ENCODE assay signal across 9 cellular contexts in genomic region chr5:54469655-54470054, GRCh38. TPM values are rescaled to one million over a fixed set of nuclear protein-coding genes. Genes with fewer than 3 reads are reported as not detected.
DNase-seq lines count a peak whose midpoint lies in the region; ATAC-seq and TF ChIP-seq lines count a peak whose summit lies in the region.
"Had no signal": no experiment of that assay in that cellular context is flagged by ENCODE, and none has a peak within 500 bp of the region (broad histone marks: within the 10 kb centered on the region; RNA-seq: fewer than 3 reads in every experiment).

No MANE protein-coding gene starts in this region.

- no peak overlapping the region for H2AFZ ChIP-seq in mammary epithelial cell (ENCODE audit: low read depth, low read length)

- H3K36me3 ChIP-seq in mammary epithelial cell (ENCODE audit: insufficient read depth, low read length) (no peaks in the 10 kb centered on the region), subcutaneous abdominal adipose tissue (ENCODE audit: control insufficient read depth in 5 of 5, insufficient read depth in 5 of 5, low read length in 5 of 5) (no peaks in the 10 kb centered on the region), colonic mucosa (no peaks in the 10 kb centered on the region), sigmoid colon (no peaks in the 10 kb centered on the region)

- H4K20me1 ChIP-seq in mammary epithelial cell (ENCODE audit: insufficient read depth, low read length), result no peaks in the 10 kb centered on the region

- no peak for TF ChIP-seq POLR2A in sigmoid colon (IDR thresholded peaks at IDR 0.05)

- in situ Hi-C loops in mammary epithelial cell (cut with MboI; ENCODE audit: low sequenced_read_pairs in 2 of 2), result no loop called here

- POLR2A ChIA-PET in MCF 10A (lab: Yijun Ruan, JAX), result interaction anchor here (0.7 to 1.4 kb wide), 2 partner anchors 12 to 1109 kb away, joined by 3 read pairs; no protein-coding TSS in a partner anchor

- intact Hi-C loops in MCF 10A (cut with micrococcal nuclease) (no loop called here), mammary epithelial cell (cut with micrococcal nuclease) (no loop called here), colonic mucosa (cut with DNase I) (no loop called here), sigmoid colon (cut with DNase I) (no loop called here)

- H3K27me3 ChIP-seq in mammary epithelial cell (ENCODE audit: insufficient read depth, low read length) (no peaks in the 10 kb centered on the region), subcutaneous abdominal adipose tissue (ENCODE audit: control insufficient read depth in 5 of 5, insufficient read depth in 4 of 5, low read length in 5 of 5) (no peaks in the 10 kb centered on the region), colonic mucosa (no peaks in the 10 kb centered on the region), sigmoid colon (no peaks in the 10 kb centered on the region)

- no peaks in the 10 kb centered on the region for H3K36me3 Mint-ChIP-seq in MCF 10A (ENCODE audit: insufficient read depth, unreplicated experiment)

- H3K79me2 ChIP-seq in mammary epithelial cell (ENCODE audit: insufficient read depth, low read length), result no peaks in the 10 kb centered on the region

- no peak for DNase-seq in MCF 10A (ENCODE audit: unreplicated experiment)
- DNase-seq in mammary epithelial cell, result no peak
- peak; percentile 30 for DNase-seq in dedifferentiated amniotic fluid mesenchymal stem cell (ENCODE audit: extremely low spot score)
- DNase-seq in colonic mucosa, result no peak
- DNase-seq in sigmoid colon, result no peak
- DNase-seq in middle frontal gyrus (ENCODE audit: extremely low spot score, low spot score), result no peak

- H3K27ac ChIP-seq in mammary epithelial cell (ENCODE audit: insufficient read depth, low read depth, low read length) (no peak overlapping the region), subcutaneous abdominal adipose tissue (ENCODE audit: low read depth, low read length) (peak overlapping the region; percentile 52), colonic mucosa (no peak overlapping the region), sigmoid colon (no peak overlapping the region)

- WGBS in mammary epithelial cell (ENCODE audit: low coverage, missing lambda C conversion rate), result 68% methylated on average over 3 of the region's 3 CpGs
- WGBS in sigmoid colon, 2 donors, result 33 to 40% methylated on average over 3 of the region's 3 CpGs

- dilution Hi-C loops in mammary epithelial cell (cut with HindIII; ENCODE audit: low sequenced_read_pairs), result no loop called here

- peak; percentile 88 for ATAC-seq in HG03159 (IDR thresholded peaks at IDR 0.05; ENCODE audit: unreplicated experiment)

- no peak overlapping the region for H3K27ac Mint-ChIP-seq in MCF 10A (ENCODE audit: low read depth, unreplicated experiment)

- no peak overlapping the region for H3K4me2 ChIP-seq in mammary epithelial cell (ENCODE audit: insufficient read depth, low read depth, low read length)

- H3K9me3 ChIP-seq in mammary epithelial cell (replicated peaks; ENCODE audit: insufficient read depth, low read length) (no peaks in the 10 kb centered on the region), subcutaneous abdominal adipose tissue (ENCODE audit: control insufficient read depth in 5 of 5, low read length in 5 of 5) (no peaks in the 10 kb centered on the region), colonic mucosa (no peaks in the 10 kb centered on the region), sigmoid colon (no peaks in the 10 kb centered on the region)

- H3K27me3 Mint-ChIP-seq in MCF 10A (ENCODE audit: insufficient read depth, unreplicated experiment), result no peaks in the 10 kb centered on the region

- H3K4me3 ChIP-seq in mammary epithelial cell (replicated peaks in 1 of 3; ENCODE audit: insufficient read depth in 1 of 3, low read depth in 2 of 3, low read length in 3 of 3) (no peak overlapping the region), subcutaneous abdominal adipose tissue (ENCODE audit: low read depth in 1 of 5, low read length in 5 of 5) (peak overlapping the region in 4 of 5 donors; percentile 5 to 60 (median 52)), colonic mucosa (no peak overlapping the region), sigmoid colon (no peak overlapping the region)

- H3K9me3 Mint-ChIP-seq in MCF 10A (ENCODE audit: unreplicated experiment), result peaks cover 5% of the 10 kb centered on the region

- peak overlapping the region; percentile 22 for H3K4me3 Mint-ChIP-seq in MCF 10A (ENCODE audit: unreplicated experiment)

- peaks cover 8% of the 10 kb centered on the region for H3K4me1 Mint-ChIP-seq in MCF 10A (ENCODE audit: insufficient read depth, unreplicated experiment)

- TF ChIP-seq CTCF in MCF 10A (IDR thresholded peaks at IDR 0.05; ENCODE audit: unreplicated experiment) (no peak), mammary epithelial cell (conservative IDR thresholded peaks at IDR 0.05 in 1 of 2, IDR thresholded peaks at IDR 0.05 in 1 of 2; ENCODE audit: extremely low read depth in 1 of 2, insufficient read depth in 1 of 2, low read depth in 1 of 2, low read length in 2 of 2) (no peak), colonic mucosa (IDR thresholded peaks at IDR 0.05) (no peak), sigmoid colon (IDR thresholded peaks at IDR 0.05) (no peak)

- no peak for TF ChIP-seq EP300 in sigmoid colon (IDR thresholded peaks at IDR 0.05)

- no peaks in the 10 kb centered on the region for H3K4me1 ChIP-seq in mammary epithelial cell (ENCODE audit: insufficient read depth, low read length)
- H3K4me1 ChIP-seq in subcutaneous abdominal adipose tissue (ENCODE audit: control insufficient read depth in 5 of 5, insufficient read depth in 5 of 5, low read length in 5 of 5), result peaks cover 0 to 10% (median 0%) of the 10 kb centered on the region in 5 donors
- no peaks in the 10 kb centered on the region for H3K4me1 ChIP-seq in colonic mucosa
- peaks cover 0 to 6% (median 2%) of the 10 kb centered on the region in 4 donors for H3K4me1 ChIP-seq in sigmoid colon

- BruUV-seq in MCF 10A (replicated peaks; lab: Mats Ljungman, UMichigan) (no TSS peak), mammary epithelial cell (replicated peaks; lab: Mats Ljungman, UMichigan) (no TSS peak)

- CTCF ChIA-PET in MCF 10A (lab: Yijun Ruan, JAX) (interaction anchor here (3.2 kb wide), 1 partner anchor 20 kb away, joined by 21 read pairs; no protein-coding TSS in a partner anchor), mammary epithelial cell (lab: Charles Lee; ENCODE audit: low non-redundant PET) (no interaction called here)

- H3K9ac ChIP-seq in mammary epithelial cell (ENCODE audit: insufficient read depth, low read length), result no peak overlapping the region
- H3K9ac ChIP-seq in subcutaneous abdominal adipose tissue (ENCODE audit: low read length in 5 of 5), result peak overlapping the region in 3 of 5 donors; percentile 39 to 62 (median 56)
- no peak overlapping the region for H3K9ac ChIP-seq in colonic mucosa (ENCODE audit: low read depth in 2 of 2, low read length in 2 of 2)

RNA-seq across cellular contexts. Expression of gene HSPB3, which starts 14.2 kb away (rescaled TPM):
- total RNA-seq in MCF 10A (2022) (not detected in 2 replicates), mammary epithelial cell (not detected), colonic mucosa (under 1 TPM in 1 of 2 donors, not detected in 1; 0.77 TPM), sigmoid colon (10 to 100 TPM in 1 of 4 donors, 1 to 10 TPM in 2, under 1 TPM in 1; 0.68 to 17.4 (median 4.6) TPM)
- polyA plus RNA-seq in mammary epithelial cell (not detected), sigmoid colon (1 to 10 TPM in 2 of 3 donors, under 1 TPM in 1; 0.23 to 2.4 (median 1.2) TPM)
- polyA minus RNA-seq in mammary epithelial cell, result not detected
- total RNA-seq: Daoy had no signal

RNA-seq across cellular contexts. Expression of gene SNX18, which starts 47.9 kb away (rescaled TPM):
- total RNA-seq in MCF 10A (2022) (8.7 and 10.0 TPM in 2 replicates), mammary epithelial cell (10 to 100 TPM; 22.6 to 84.0 TPM), colonic mucosa (10 to 100 TPM; 13.4 to 14.4 TPM), sigmoid colon (10 to 100 TPM; 37.8 to 51.3 (median 46.1) TPM)
- polyA plus RNA-seq in mammary epithelial cell (7.6 TPM), sigmoid colon (1 to 10 TPM; 3.9 to 6.5 (median 5.4) TPM)
- polyA minus RNA-seq in mammary epithelial cell, result 10.5 TPM

Comparison
In these comparisons a context has a peak if more than half of its experiments do, and no peak if none do; other contexts are left out.
1. H3K4me3 ChIP-seq: peak in subcutaneous abdominal adipose tissue (4 of 5); none in mammary epithelial cell (0 of 3), colonic mucosa (single experiment) and sigmoid colon (0 of 4).
2. H3K9ac ChIP-seq: peak in subcutaneous abdominal adipose tissue (3 of 5); none in mammary epithelial cell (single experiment) and colonic mucosa (0 of 2).